In genomic region chr3:64998317-64998716, GRCh38 we compare ENCODE assay signal across 20 cellular contexts.
"Had no signal": no experiment of that assay in that cellular context is flagged by ENCODE, and none has a peak within 500 bp of the region (broad histone marks: within the 10 kb centered on the region; RNA-seq: fewer than 3 reads in every experiment).

No MANE protein-coding gene starts in this region.

- H3K4me3 ChIP-seq: colonic mucosa, gastroesophageal sphincter, heart left ventricle, hepatocyte, left lung, lower lobe of right lung, mucosa of descending colon had no signal

- ATAC-seq: effector memory CD8-positive, alpha-beta T cell; foreskin keratinocyte; gastroesophageal sphincter; heart left ventricle; left cardiac atrium; left lung; left ventricle myocardium superior; lower lobe of right lung; mucosa of descending colon had no signal

- DNase-seq: cerebellar nuclear complex; colonic mucosa; cortex of kidney; effector CD8-positive, alpha-beta T cell; effector memory CD8-positive, alpha-beta T cell; foreskin keratinocyte; heart left ventricle; hypothalamus; immature natural killer cell; islet precursor cell; kidney; left cardiac atrium; left lung; left ventricle myocardium superior; lower lobe of right lung; mesenchymal stem cell; mucosa of descending colon; naive B cell had no signal
